Comparison of ENCODE assay signal across 8 cellular contexts in genomic region chr7:149714081-149714909, GRCh38. TPM values are rescaled to one million over a fixed set of nuclear protein-coding genes. Genes with fewer than 3 reads are reported as not detected.
A peak's percentile ranks its signal among the peaks of the same experiment; 100 is the strongest.
DNase-seq lines count a peak whose midpoint lies in the region; ATAC-seq, FAIRE-seq and TF ChIP-seq lines count a peak whose summit lies in the region.

No MANE protein-coding gene starts in this region.

- peak overlapping the region; percentile 74 for H3K4me3 Mint-ChIP-seq in activated T-helper 1 cell treated with anti-CD3 and anti-CD28 coated beads, Interleukin-12 subunit alpha, Interleukin-12 subunit beta, Interleukin-2, Interleukin-4 antibody, amounts not matched to agents 30 ng/mL and 10 ng/mL and 1 ng/mL, durations not matched to agents 14 hours and 24 hours and 36 hours
- H3K4me3 Mint-ChIP-seq in naive B cell, result peak overlapping the region; percentile 73 to 93 (median 85)

- peak overlapping the region; percentile 68 for H3K27ac Mint-ChIP-seq in activated T-helper 1 cell treated with anti-CD3 and anti-CD28 coated beads, Interleukin-12 subunit alpha, Interleukin-12 subunit beta, Interleukin-2, Interleukin-4 antibody, amounts not matched to agents 30 ng/mL and 10 ng/mL and 1 ng/mL, durations not matched to agents 14 hours and 24 hours and 36 hours
- H3K27ac Mint-ChIP-seq in naive B cell, result peak overlapping the region in 2 of 6 donors; percentile 47 to 62

- H3K36me3 Mint-ChIP-seq in activated T-helper 1 cell treated with anti-CD3 and anti-CD28 coated beads, Interleukin-12 subunit alpha, Interleukin-12 subunit beta, Interleukin-2, Interleukin-4 antibody, amounts not matched to agents 30 ng/mL and 10 ng/mL and 1 ng/mL, durations not matched to agents 14 hours and 24 hours and 36 hours (ENCODE audit: low read depth), result peaks cover 4% of the 10 kb centered on the region
- H3K36me3 Mint-ChIP-seq in naive B cell, result peaks cover 3 to 15% of the 10 kb centered on the region in 2 donors

- no peak for TF ChIP-seq CTCF in D721Med (IDR thresholded peaks at IDR 0.05; ENCODE audit: insufficient read depth, missing control alignments)

- DNase-seq in D721Med (ENCODE audit: insufficient read length, low spot score) (peak; percentile 73), HuH-7.5 (ENCODE audit: low spot score) (peak; percentile 85), fibroblast of gingiva (ENCODE audit: low read depth) (peak; percentile 82), naive B cell (peak; percentile 81)
- peak; percentile 79 for DNase-seq in activated T-helper 1 cell treated with anti-CD3 and anti-CD28 coated beads, Interleukin-12 subunit alpha, Interleukin-12 subunit beta, Interleukin-2, Interleukin-4 antibody, amounts not matched to agents 30 ng/mL and 10 ng/mL and 1 ng/mL, durations not matched to agents 14 hours and 24 hours and 36 hours (ENCODE audit: low spot score)
- peak; percentile 88 to 93 for DNase-seq in stimulated activated CD8-positive, alpha-beta memory T cell treated with anti-CD3 and anti-CD28 coated beads, Interleukin-7, amount 100 ng/mL, for 4 hours (ENCODE audit: low read depth in 2 of 2)

- no peak for FAIRE-seq in D721Med (lab: Jason Lieb, UNC)

- H3K27me3 Mint-ChIP-seq in activated T-helper 1 cell treated with anti-CD3 and anti-CD28 coated beads, Interleukin-12 subunit alpha, Interleukin-12 subunit beta, Interleukin-2, Interleukin-4 antibody, amounts not matched to agents 30 ng/mL and 10 ng/mL and 1 ng/mL, durations not matched to agents 14 hours and 24 hours and 36 hours (ENCODE audit: insufficient read depth), result peaks cover 4% of the 10 kb centered on the region
- no peaks in the 10 kb centered on the region for H3K27me3 Mint-ChIP-seq in naive B cell

- ATAC-seq in GM21526 (IDR thresholded peaks at IDR 0.05; ENCODE audit: low FRiP score, unreplicated experiment) (peak; percentile 92), naive B cell (ENCODE audit: low read depth in 2 of 2) (peak; percentile 87 to 89)

- peaks cover 13% of the 10 kb centered on the region for H3K4me1 Mint-ChIP-seq in activated T-helper 1 cell treated with anti-CD3 and anti-CD28 coated beads, Interleukin-12 subunit alpha, Interleukin-12 subunit beta, Interleukin-2, Interleukin-4 antibody, amounts not matched to agents 30 ng/mL and 10 ng/mL and 1 ng/mL, durations not matched to agents 14 hours and 24 hours and 36 hours (ENCODE audit: low read depth)
- H3K4me1 Mint-ChIP-seq in naive B cell, result peaks cover 16 to 26% (median 16%) of the 10 kb centered on the region in 3 donors

- intact Hi-C loops in activated T-helper 1 cell treated with anti-CD3 and anti-CD28 coated beads, Interleukin-12 subunit alpha, Interleukin-12 subunit beta, Interleukin-2, Interleukin-4 antibody, amounts not matched to agents 30 ng/mL and 10 ng/mL and 1 ng/mL, durations not matched to agents 14 hours and 24 hours and 36 hours (cut with micrococcal nuclease), result loop anchor here (1.0 to 10.0 kb wide), 9 partner anchors 51 to 1371 kb away; partner anchors contain the start of genes AGAP3, ATP6V0E2, FASTK and TMUB1

- H3K9me3 Mint-ChIP-seq in activated T-helper 1 cell treated with anti-CD3 and anti-CD28 coated beads, Interleukin-12 subunit alpha, Interleukin-12 subunit beta, Interleukin-2, Interleukin-4 antibody, amounts not matched to agents 30 ng/mL and 10 ng/mL and 1 ng/mL, durations not matched to agents 14 hours and 24 hours and 36 hours, result peaks cover 25% of the 10 kb centered on the region
- H3K9me3 Mint-ChIP-seq in naive B cell, result peaks cover 7 to 27% (median 23%) of the 10 kb centered on the region in 7 donors

TF ChIP-seq in PFSK-1, 5 proteins besides CTCF, POLR2A, EP300 and RAD21:
- 0 out of 2 replicates have a peak, but pooled peaks have one; percentile 8 for TF ChIP-seq TAF1 (IDR thresholded peaks at IDR 0.05; ENCODE audit: borderline replicate concordance, insufficient read depth, low read length)
- TF ChIP-seq REST (IDR thresholded peaks at IDR 0.05; ENCODE audit: insufficient read depth in 1 of 2, low read depth in 2 of 2, low read length in 2 of 2), result no peak

RNA-seq across cellular contexts. Expression of gene ZNF467, which starts 59.1 kb away (rescaled TPM):
- 11.8 TPM for polyA plus RNA-seq in PFSK-1 (2012; ENCODE audit: insufficient read length, low read depth)
- 0.10 TPM in 2 replicates for total RNA-seq in activated T-helper 1 cell treated with anti-CD3 and anti-CD28 coated beads, Interleukin-12 subunit alpha, Interleukin-12 subunit beta, Interleukin-2, Interleukin-4 antibody, amounts not matched to agents 30 ng/mL and 10 ng/mL and 1 ng/mL, durations not matched to agents 14 hours and 24 hours and 36 hours
- polyA plus RNA-seq in naive B cell (ENCODE audit: low read depth in 6 of 6), result 1 to 10 TPM in 1 of 6 donors, under 1 TPM in 3, not detected in 2; 0.15 to 1.2 (median 0.46) TPM

Comparison
In these comparisons a context has a peak if more than half of its experiments do, and no peak if none do; other contexts are left out.
1. Peak in every context shown above with its lines: DNase-seq and ATAC-seq.